Comparison of ENCODE assay signal across 30 cellular contexts in the genomic region with DNA sequence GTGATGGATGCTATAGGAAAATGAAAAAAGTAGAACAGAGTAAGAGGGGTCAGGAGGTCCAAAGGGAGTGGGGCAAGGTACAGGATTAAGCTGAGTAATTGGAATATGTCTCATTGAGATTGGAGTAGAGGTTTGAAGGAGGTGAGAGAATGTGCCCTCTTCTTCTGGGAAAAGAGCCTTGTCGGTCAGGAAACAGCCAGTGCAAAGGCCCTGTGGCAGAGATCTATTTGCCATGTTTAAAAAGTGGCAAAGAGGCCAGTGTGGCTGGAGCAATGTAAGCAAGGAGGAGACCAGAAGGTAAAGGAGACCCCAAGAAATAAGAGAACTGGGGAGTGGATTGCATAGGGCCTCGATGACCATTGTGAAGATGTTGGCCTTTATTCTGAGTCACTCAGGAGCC.
"Had no signal": no experiment of that assay in that cellular context is flagged by ENCODE, and none has a peak within 500 bp of the region (broad histone marks: within the 10 kb centered on the region; RNA-seq: fewer than 3 reads in every experiment).

No MANE protein-coding gene starts in this region.

- H3K4me3 ChIP-seq: heart right ventricle, hepatocyte, lower lobe of right lung, neural progenitor cell, ovary, right atrium auricular region, right lobe of liver, skin epidermis, stomach, thyroid gland had no signal

- H3K27ac Mint-ChIP-seq: natural killer cell; nephron progenitor cell; progenitor cell of endocrine pancreas; stimulated activated naive B cell treated with anti-CD40 and anti-IgM and Interleukin-4, amounts not matched to agents 10 μg/mL and 1 μg/mL and 100 μg/mL, for 72 hours had no signal

- H3K9me3 Mint-ChIP-seq: nephron progenitor cell, neural progenitor cell had no signal

- ATAC-seq: heart right ventricle; left cardiac atrium; left lobe of liver; lower lobe of right lung; natural killer cell; right lobe of liver; stimulated activated naive B cell treated with anti-CD40 and anti-IgM and Interleukin-4, amounts not matched to agents 10 μg/mL and 1 μg/mL and 100 μg/mL, for 72 hours; stimulated activated naive CD8-positive, alpha-beta T cell treated with anti-CD3 and anti-CD28 coated beads, Interleukin-15, Interleukin-2, amounts not matched to agents 100 U/mL and 50 U/mL, for 24 hours had no signal

- H3K9ac ChIP-seq: neural progenitor cell had no signal

- H3K27ac ChIP-seq: heart right ventricle, hepatocyte, lower lobe of right lung, neural progenitor cell, neutrophil, ovary, right atrium auricular region, right lobe of liver, skin epidermis, stomach, testis, thyroid gland, transverse colon, upper lobe of left lung had no signal

- H3K79me2 ChIP-seq: hepatocyte had no signal

- H3K27me3 ChIP-seq: hepatocyte, neural progenitor cell, neutrophil, ovary, right atrium auricular region, right lobe of liver, testis, thyroid gland, transverse colon, upper lobe of left lung had no signal

- H3K36me3 ChIP-seq: heart right ventricle, lower lobe of right lung, neural progenitor cell, neutrophil, ovary, right atrium auricular region, right lobe of liver, stomach, thyroid gland, transverse colon, upper lobe of left lung had no signal

- H2AFZ ChIP-seq: hepatocyte, neural progenitor cell had no signal

- H3K9me3 ChIP-seq: heart right ventricle, lower lobe of right lung, neutrophil, ovary, right atrium auricular region, right lobe of liver, stomach, testis, thyroid gland, transverse colon, upper lobe of left lung had no signal

- H3K4me1 ChIP-seq: heart right ventricle, lower lobe of right lung, right atrium auricular region, right lobe of liver, stomach, thyroid gland, upper lobe of left lung had no signal

- H3K4me1 Mint-ChIP-seq: naive B cell; natural killer cell; nephron progenitor cell; stimulated activated naive B cell treated with anti-CD40 and anti-IgM and Interleukin-4, amounts not matched to agents 10 μg/mL and 1 μg/mL and 100 μg/mL, for 72 hours had no signal

- H3K4me3 Mint-ChIP-seq: natural killer cell; nephron progenitor cell; neural progenitor cell; stimulated activated naive B cell treated with anti-CD40 and anti-IgM and Interleukin-4, amounts not matched to agents 10 μg/mL and 1 μg/mL and 100 μg/mL, for 72 hours had no signal

- DNase-seq: heart right ventricle; islet precursor cell; left cardiac atrium; lower lobe of right lung; mammary epithelial cell; mesenchymal stem cell; naive B cell; natural killer cell; nephron progenitor cell; occipital lobe; ovary; right lobe of liver; stimulated activated CD4-positive, alpha-beta T cell treated with anti-CD3 and anti-CD28 coated beads, Interleukin-12 subunit alpha, Interleukin-12 subunit beta, amount 100 ng/mL, for 4 hours; stimulated activated CD4-positive, alpha-beta T cell treated with anti-CD3 and anti-CD28 coated beads, Interleukin-15, amount 100 ng/mL, for 24 hours; stimulated activated CD4-positive, alpha-beta T cell treated with anti-CD3 and anti-CD28 coated beads, Interleukin-2, amount 100 ng/mL, for 24 hours; stimulated activated CD4-positive, alpha-beta T cell treated with anti-CD3 and anti-CD28 coated beads, Interleukin-4, amount 100 ng/mL, for 1 hour; stimulated activated naive B cell treated with anti-CD40 and anti-IgM and Interleukin-4, amounts not matched to agents 10 μg/mL and 1 μg/mL and 100 μg/mL, for 72 hours; stimulated activated naive CD8-positive, alpha-beta T cell treated with anti-CD3 and anti-CD28 coated beads, Interleukin-15, Interleukin-2, amounts not matched to agents 100 U/mL and 50 U/mL, for 24 hours; stomach; testis; thyroid gland; transverse colon; upper lobe of left lung had no signal

- H3K36me3 Mint-ChIP-seq: natural killer cell, neural progenitor cell had no signal

- H3K4me2 ChIP-seq: hepatocyte, neural progenitor cell had no signal
